Comparison of ENCODE assay signal across 1 cellular context in genomic region chr17:37698132-37698615, GRCh38.
TF ChIP-seq lines count a peak whose summit lies in the region.

No MANE protein-coding gene starts in this region.

TF ChIP-seq in HepG2, 621 proteins besides CTCF, POLR2A, EP300 and RAD21 (continued from another document and continues in another):
- no peak for TF ChIP-seq SMARCC2 (IDR thresholded peaks at IDR 0.05)
- no peak for TF ChIP-seq ZSCAN21 (CRISPR knock-in tag; IDR thresholded peaks at IDR 0.05; ENCODE audit: borderline replicate concordance)
- no peak for TF ChIP-seq SATB2 (CRISPR knock-in tag; IDR thresholded peaks at IDR 0.05)
- no peak for TF ChIP-seq ZNF558 (CRISPR knock-in tag; IDR thresholded peaks at IDR 0.05; ENCODE audit: borderline replicate concordance)
- no peak for TF ChIP-seq FOXP1 (IDR thresholded peaks at IDR 0.05)
- TF ChIP-seq FOXP1 (CRISPR knock-in tag; IDR thresholded peaks at IDR 0.05) = peak; percentile 42; the same call in 1 of the 2 replicates
- no peak for TF ChIP-seq ZNF800 (CRISPR knock-in tag; IDR thresholded peaks at IDR 0.05)
- no peak for TF ChIP-seq ZFP36L1 (CRISPR knock-in tag; IDR thresholded peaks at IDR 0.05)
- TF ChIP-seq MZF1 (CRISPR knock-in tag; IDR thresholded peaks at IDR 0.05; ENCODE audit: borderline replicate concordance) = no peak
- peak; percentile 36; the same call in 1 of the 2 replicates for TF ChIP-seq KMT2A (CRISPR knock-in tag; IDR thresholded peaks at IDR 0.05)
- no peak for TF ChIP-seq ZNF740 (CRISPR knock-in tag; IDR thresholded peaks at IDR 0.05)
- peak; percentile 78; the same call in 1 of the 2 replicates for TF ChIP-seq HNF4G (IDR thresholded peaks at IDR 0.05; ENCODE audit: borderline replicate concordance, low read depth, low read length)
- TF ChIP-seq HNF4G (CRISPR knock-in tag; IDR thresholded peaks at IDR 0.05; ENCODE audit: borderline replicate concordance, low read depth) = peak; percentile 72; the same call in 1 of the 2 replicates
- TF ChIP-seq TMF1 (CRISPR knock-in tag; IDR thresholded peaks at IDR 0.05; ENCODE audit: low read depth) = no peak
- TF ChIP-seq NCOA2 (CRISPR knock-in tag; IDR thresholded peaks at IDR 0.05) = peak; percentile 87
- peak; percentile 79 for TF ChIP-seq MED1 (CRISPR knock-in tag; IDR thresholded peaks at IDR 0.05)
- no peak for TF ChIP-seq ZNF121 (CRISPR knock-in tag; IDR thresholded peaks at IDR 0.05)
- TF ChIP-seq ZNF235 (CRISPR knock-in tag; IDR thresholded peaks at IDR 0.05; ENCODE audit: borderline replicate concordance) = no peak
- no peak for TF ChIP-seq AFF4 (CRISPR knock-in tag; IDR thresholded peaks at IDR 0.05)
- peak; percentile 82 for TF ChIP-seq FOXA3 (CRISPR knock-in tag; IDR thresholded peaks at IDR 0.05)
- TF ChIP-seq SMYD3 (CRISPR knock-in tag; IDR thresholded peaks at IDR 0.05) = peak; percentile 42; the same call in 1 of the 2 replicates
- peak; percentile 64 for TF ChIP-seq KAT8 (CRISPR knock-in tag; IDR thresholded peaks at IDR 0.05)
- TF ChIP-seq ADNP (CRISPR knock-in tag; IDR thresholded peaks at IDR 0.05) = no peak
- TF ChIP-seq PTBP1 (IDR thresholded peaks at IDR 0.05; ENCODE audit: low read depth, low read length, poor library complexity, severe bottlenecking) = no peak
- no peak for TF ChIP-seq KLF13 (CRISPR knock-in tag; IDR thresholded peaks at IDR 0.05)
- TF ChIP-seq CEBPZ (IDR thresholded peaks at IDR 0.05; ENCODE audit: low read length) = no peak
- TF ChIP-seq ZNF761 (CRISPR knock-in tag; conservative IDR thresholded peaks at IDR 0.05) = no peak
- no peak for TF ChIP-seq SAFB2 (CRISPR knock-in tag; IDR thresholded peaks at IDR 0.05; ENCODE audit: borderline replicate concordance, low read depth)
- TF ChIP-seq ZNF580 (CRISPR knock-in tag; IDR thresholded peaks at IDR 0.05; ENCODE audit: borderline replicate concordance, low read depth) = no peak
- peak; percentile 54 for TF ChIP-seq THAP11 (CRISPR knock-in tag; IDR thresholded peaks at IDR 0.05)
- TF ChIP-seq ATF6 (CRISPR knock-in tag; conservative IDR thresholded peaks at IDR 0.05) = no peak
- TF ChIP-seq ZSCAN5A (CRISPR knock-in tag; IDR thresholded peaks at IDR 0.05; ENCODE audit: borderline replicate concordance) = no peak
- TF ChIP-seq ZNF430 (CRISPR knock-in tag; IDR thresholded peaks at IDR 0.05) = no peak
- TF ChIP-seq RXRA (CRISPR knock-in tag; IDR thresholded peaks at IDR 0.05) = peak; percentile 80; the same call in 1 of the 2 replicates
- TF ChIP-seq MIER2 (CRISPR knock-in tag; IDR thresholded peaks at IDR 0.05) = no peak
- TF ChIP-seq ZNF605 (CRISPR knock-in tag; IDR thresholded peaks at IDR 0.05) = no peak
- TF ChIP-seq ZKSCAN5 (CRISPR knock-in tag; IDR thresholded peaks at IDR 0.05) = no peak
- TF ChIP-seq HBP1 (CRISPR knock-in tag; IDR thresholded peaks at IDR 0.05; ENCODE audit: low read depth) = no peak
- no peak for TF ChIP-seq KDM5B (CRISPR knock-in tag; IDR thresholded peaks at IDR 0.05; ENCODE audit: borderline replicate concordance)
- no peak for TF ChIP-seq ZNF260 (CRISPR knock-in tag; IDR thresholded peaks at IDR 0.05; ENCODE audit: borderline replicate concordance, low read depth)
- no peak for TF ChIP-seq TEAD2 (CRISPR knock-in tag; IDR thresholded peaks at IDR 0.05)
- TF ChIP-seq PHF21A (CRISPR knock-in tag; IDR thresholded peaks at IDR 0.05) = peak; percentile 91; the same call in 1 of the 2 replicates
- TF ChIP-seq ZNF703 (CRISPR knock-in tag; IDR thresholded peaks at IDR 0.05; ENCODE audit: borderline replicate concordance) = no peak
- TF ChIP-seq HOXA9 (CRISPR knock-in tag; IDR thresholded peaks at IDR 0.05; ENCODE audit: borderline replicate concordance) = no peak
- TF ChIP-seq PRDM10 (CRISPR knock-in tag; IDR thresholded peaks at IDR 0.05; ENCODE audit: low read depth) = no peak
- peak; percentile 84 for TF ChIP-seq HMG20A (CRISPR knock-in tag; IDR thresholded peaks at IDR 0.05; ENCODE audit: borderline replicate concordance)
- TF ChIP-seq ZNF496 (CRISPR knock-in tag; IDR thresholded peaks at IDR 0.05; ENCODE audit: insufficient replicate concordance) = no peak
- TF ChIP-seq NR2F6 (IDR thresholded peaks at IDR 0.05) = peak; percentile 97
- peak; percentile 95 for TF ChIP-seq NR2F6 (CRISPR knock-in tag; IDR thresholded peaks at IDR 0.05)
